ENCODE assay signal across 18 cellular contexts in genomic region chr6:166618251-166618650, GRCh38. TPM values are rescaled to one million over a fixed set of nuclear protein-coding genes. Genes with fewer than 3 reads are reported as not detected.
DNase-seq lines count a peak whose midpoint lies in the region; ATAC-seq and TF ChIP-seq lines count a peak whose summit lies in the region.
"Had no signal": no experiment of that assay in that cellular context is flagged by ENCODE, and none has a peak within 500 bp of the region (broad histone marks: within the 10 kb centered on the region; RNA-seq: fewer than 3 reads in every experiment).

No MANE protein-coding gene starts in this region.

- H3K36me3 Mint-ChIP-seq in endothelial cell (ENCODE audit: low read depth, unreplicated experiment): peaks cover 38% of the 10 kb centered on the region

- H3K4me2 ChIP-seq in parathyroid adenoma (ENCODE audit: low read length): no peak overlapping the region
- H3K4me2 ChIP-seq: A549 had no signal

- H3K27me3 ChIP-seq in parathyroid adenoma (ENCODE audit: control insufficient read depth, insufficient read depth, low read length): no peaks in the 10 kb centered on the region

- no peak for DNase-seq in stimulated activated naive CD8-positive, alpha-beta T cell treated with anti-CD3 and anti-CD28 coated beads, Interleukin-15, Interleukin-2, amounts not matched to agents 100 U/mL and 50 U/mL, for 24 hours
- DNase-seq in stimulated activated naive CD8-positive, alpha-beta T cell treated with anti-CD3 and anti-CD28 coated beads, Interleukin-15, amount 100 ng/mL, for 72 hours: no peak
- DNase-seq in endothelial cell (ENCODE audit: low spot score) (no peak), SHP77 treated with DMSO at 0.1 percent for 48 hours (lab: John Stamatoyannopoulos, UW) (no peak)
- DNase-seq: Caco-2, DMS153, Kasumi-1, MM.1S, NCI-H1092 treated with DMSO at 0.1 percent for 48 hours, NCI-H2081 treated with DMSO at 0.1 percent for 48 hours, NCI-H510A, NCI-H774, PC-3 had no signal

- no peak overlapping the region for H3K4me3 ChIP-seq in parathyroid adenoma (ENCODE audit: low read depth, low read length)
- H3K4me3 ChIP-seq: A549 had no signal

- H3K9ac ChIP-seq in parathyroid adenoma: no peak overlapping the region

- H3K4me1 Mint-ChIP-seq in stimulated activated naive CD8-positive, alpha-beta T cell treated with anti-CD3 and anti-CD28 coated beads, Interleukin-15, amount 100 ng/mL, for 72 hours: no peaks in the 10 kb centered on the region
- peaks cover 80% of the 10 kb centered on the region for H3K4me1 Mint-ChIP-seq in endothelial cell (ENCODE audit: unreplicated experiment)
- H3K4me1 Mint-ChIP-seq: CD14-positive monocyte had no signal

- no peaks in the 10 kb centered on the region for H3K36me3 ChIP-seq in parathyroid adenoma (ENCODE audit: control insufficient read depth, insufficient read depth, low read length)

- H3K4me3 Mint-ChIP-seq in stimulated activated naive CD8-positive, alpha-beta T cell treated with anti-CD3 and anti-CD28 coated beads, Interleukin-15, amount 100 ng/mL, for 72 hours: no peak overlapping the region
- peak overlapping the region; percentile 84 for H3K4me3 Mint-ChIP-seq in endothelial cell (ENCODE audit: unreplicated experiment)
- H3K4me3 Mint-ChIP-seq: CD14-positive monocyte had no signal

- H3K79me2 ChIP-seq in parathyroid adenoma: peaks cover 60% of the 10 kb centered on the region

- H2AFZ ChIP-seq in parathyroid adenoma: no peak overlapping the region

- H3K27me3 Mint-ChIP-seq in stimulated activated naive CD8-positive, alpha-beta T cell treated with anti-CD3 and anti-CD28 coated beads, Interleukin-15, amount 100 ng/mL, for 72 hours: peaks cover 6% of the 10 kb centered on the region
- peaks cover 13% of the 10 kb centered on the region for H3K27me3 Mint-ChIP-seq in endothelial cell (ENCODE audit: unreplicated experiment)

- peak; percentile 34 for ATAC-seq in stimulated activated naive CD8-positive, alpha-beta T cell treated with anti-CD3 and anti-CD28 coated beads, Interleukin-15, Interleukin-2, amounts not matched to agents 100 U/mL and 50 U/mL, for 24 hours
- ATAC-seq in stimulated activated naive CD8-positive, alpha-beta T cell treated with anti-CD3 and anti-CD28 coated beads, Interleukin-15, amount 100 ng/mL, for 72 hours: no peak
- ATAC-seq in GM21390 (IDR thresholded peaks at IDR 0.05; ENCODE audit: unreplicated experiment) (no peak), HG03571 (IDR thresholded peaks at IDR 0.05; ENCODE audit: unreplicated experiment) (no peak)
- ATAC-seq: A549, PC-3 had no signal

- H3K9me3 Mint-ChIP-seq in stimulated activated naive CD8-positive, alpha-beta T cell treated with anti-CD3 and anti-CD28 coated beads, Interleukin-15, amount 100 ng/mL, for 72 hours: no peaks in the 10 kb centered on the region
- H3K9me3 Mint-ChIP-seq in endothelial cell (ENCODE audit: unreplicated experiment): no peaks in the 10 kb centered on the region

- H3K9me3 ChIP-seq in parathyroid adenoma (ENCODE audit: control insufficient read depth, low read length): no peaks in the 10 kb centered on the region
- H3K9me3 ChIP-seq: A549, Caco-2 had no signal

- H3K27ac Mint-ChIP-seq in stimulated activated naive CD8-positive, alpha-beta T cell treated with anti-CD3 and anti-CD28 coated beads, Interleukin-15, amount 100 ng/mL, for 72 hours: no peak overlapping the region
- H3K27ac Mint-ChIP-seq in endothelial cell (ENCODE audit: unreplicated experiment): no peak overlapping the region

- no peak for TF ChIP-seq CTCF in endothelial cell (IDR thresholded peaks at IDR 0.05; ENCODE audit: unreplicated experiment)
- TF ChIP-seq CTCF in parathyroid adenoma (IDR thresholded peaks at IDR 0.05): no peak

- H3K4me1 ChIP-seq in parathyroid adenoma: peaks cover 66% of the 10 kb centered on the region
- H3K4me1 ChIP-seq: A549, Caco-2 had no signal

- H3K27ac ChIP-seq in parathyroid adenoma: peak overlapping the region; percentile 17
- H3K27ac ChIP-seq: A549 had no signal

RNA-seq across cellular contexts. Expression of gene RPS6KA2, which starts 8.8 kb away (rescaled TPM):
- total RNA-seq in endothelial cell (ENCODE audit: unreplicated experiment): 105 TPM

RNA-seq across cellular contexts. Expression of gene RAMACL, which starts 31.8 kb away (rescaled TPM):
- total RNA-seq in endothelial cell (ENCODE audit: unreplicated experiment): 4.9 TPM
